Comparison of ENCODE assay signal across 9 cellular contexts in the genomic region with DNA sequence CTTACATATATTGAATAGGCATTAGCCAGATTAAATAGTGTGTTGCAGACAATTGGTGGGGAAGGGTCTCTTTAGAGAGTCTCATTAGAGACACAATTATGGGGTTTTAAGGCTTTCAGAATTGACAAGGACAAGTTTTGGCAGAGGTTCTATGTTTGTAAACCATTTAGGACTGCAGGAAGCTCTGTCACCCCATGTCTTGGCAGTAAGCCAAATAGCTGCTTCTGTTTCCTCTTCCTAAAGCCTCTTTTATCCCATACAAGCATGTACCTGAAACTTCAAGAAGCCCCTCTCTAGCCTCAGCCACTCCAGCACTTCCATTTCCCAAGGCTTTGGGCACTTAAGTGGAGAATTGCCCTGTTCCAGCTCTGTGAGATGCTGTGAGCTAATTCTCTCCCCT. TPM values are rescaled to one million over a fixed set of nuclear protein-coding genes. Genes with fewer than 3 reads are reported as not detected.
A peak's percentile ranks its signal among the peaks of the same experiment; 100 is the strongest.
DNase-seq lines count a peak whose midpoint lies in the region; ATAC-seq and TF ChIP-seq lines count a peak whose summit lies in the region.
"Had no signal": no experiment of that assay in that cellular context is flagged by ENCODE, and none has a peak within 500 bp of the region (broad histone marks: within the 10 kb centered on the region; RNA-seq: fewer than 3 reads in every experiment).

No MANE protein-coding gene starts in this region.

- POLR2A ChIA-PET in RWPE1 (lab: Yijun Ruan, JAX; ENCODE audit: low non-redundant PET): no interaction called here

- peaks cover 14% of the 10 kb centered on the region for H3K36me3 Mint-ChIP-seq in memory B cell

- no peaks in the 10 kb centered on the region for H3K9me3 ChIP-seq in spleen

- no peak for TF ChIP-seq POLR2A in spleen (IDR thresholded peaks at IDR 0.05)

- peak; percentile 39 to 46 for DNase-seq in NCI-H187 (lab: John Stamatoyannopoulos, UW)
- no peak for DNase-seq in NCI-H187 treated with DMSO at 0.1 percent for 48 hours (lab: John Stamatoyannopoulos, UW)
- peak; percentile 87 for DNase-seq in NCI-H1092 treated with DMSO at 0.1 percent for 48 hours (lab: John Stamatoyannopoulos, UW)
- peak; percentile 9 for DNase-seq in RWPE1 (ENCODE audit: low spot score)
- no peak for DNase-seq in memory B cell (ENCODE audit: low spot score in 2 of 2)
- DNase-seq in spleen: no peak
- DNase-seq in RKO (ENCODE audit: low spot score): no peak

- H3K36me3 ChIP-seq in spleen: peaks cover 0 to 35% (median 1%) of the 10 kb centered on the region in 6 donors

- H3K27me3 Mint-ChIP-seq in memory B cell: no peaks in the 10 kb centered on the region
- H3K27me3 Mint-ChIP-seq: progenitor cell of endocrine pancreas had no signal

- H3K9me3 Mint-ChIP-seq in memory B cell: no peaks in the 10 kb centered on the region

- peak overlapping the region; percentile 17 for H3K27ac Mint-ChIP-seq in memory B cell
- H3K27ac Mint-ChIP-seq: progenitor cell of endocrine pancreas had no signal

- no peak overlapping the region for H3K4me3 ChIP-seq in spleen

- CTCF ChIA-PET in RWPE1 (lab: Yijun Ruan, JAX): interaction anchor here (0.7 to 1.2 kb wide), 2 partner anchors 15 to 157 kb away, joined by 3 to 5 read pairs; no protein-coding TSS in a partner anchor

- no peak for ATAC-seq in memory B cell (ENCODE audit: low read depth)
- ATAC-seq in HG03108 (IDR thresholded peaks at IDR 0.05; ENCODE audit: unreplicated experiment): no peak

- H3K27me3 ChIP-seq in spleen (replicated peaks in 1 of 7): no peaks in the 10 kb centered on the region

- no peak overlapping the region for H3K4me3 Mint-ChIP-seq in memory B cell

- no peak overlapping the region for H3K27ac ChIP-seq in RWPE1
- H3K27ac ChIP-seq in spleen: no peak overlapping the region

- intact Hi-C loops in spleen (cut with DNase I; ENCODE audit: low total_unique reads): no loop called here

- TF ChIP-seq CTCF in RWPE1 (conservative IDR thresholded peaks at IDR 0.05; ENCODE audit: low read depth) (no peak), spleen (IDR thresholded peaks at IDR 0.05 in 8 of 11, conservative IDR thresholded peaks at IDR 0.05 in 3 of 11) (no peak)

- H3K4me1 Mint-ChIP-seq in memory B cell: peaks cover 20% of the 10 kb centered on the region

- peaks cover 0 to 18% (median 9%) of the 10 kb centered on the region in 6 donors for H3K4me1 ChIP-seq in spleen

RNA-seq across cellular contexts. Expression of a gene that starts 21.8 kb away (rescaled TPM):
- 10 to 100 TPM; 13.7 to 43.4 (median 18.3) TPM for total RNA-seq in spleen
- 1 to 10 TPM in 2 of 3 donors, under 1 TPM in 1; 0.78 to 3.7 (median 1.4) TPM for polyA plus RNA-seq in spleen

Comparison
In these comparisons a context has a peak if more than half of its experiments do, and no peak if none do; other contexts are left out.
1. DNase-seq: peak in NCI-H187 (2 of 2), NCI-H1092 treated with DMSO at 0.1 percent for 48 hours (single experiment) and RWPE1 (single experiment); none in NCI-H187 treated with DMSO at 0.1 percent for 48 hours (single experiment), memory B cell (0 of 2), spleen (single experiment) and RKO (single experiment).